In genomic region chr15:39741258-39741657, GRCh38 we compare ENCODE assay signal across 20 cellular contexts.
"Had no signal": no experiment of that assay in that cellular context is flagged by ENCODE, and none has a peak within 500 bp of the region (broad histone marks: within the 10 kb centered on the region; RNA-seq: fewer than 3 reads in every experiment).

No MANE protein-coding gene starts in this region.

- H3K36me3 Mint-ChIP-seq: activated naive CD4-positive, alpha-beta T cell treated with anti-CD3 and anti-CD28 coated beads, Interleukin-2, amount 10 ng/mL, durations not matched to agents 7 days and 5 days had no signal

- H3K27ac Mint-ChIP-seq: activated CD8-positive, alpha-beta T cell treated with anti-CD3 and anti-CD28 coated beads, Interleukin-2, amount 10 ng/mL, durations not matched to agents 7 days and 5 days; activated naive CD4-positive, alpha-beta T cell treated with anti-CD3 and anti-CD28 coated beads, Interleukin-2, amount 10 ng/mL, durations not matched to agents 7 days and 5 days; activated T-helper 2 cell treated with anti-CD3 and anti-CD28 coated beads, Interferon-gamma antibody, Interleukin-2, Interleukin-4, amounts not matched to agents 10 μg/mL and 5 μg/mL and 100 μg/mL, durations not matched to agents 14 hours and 24 hours and 36 hours; stimulated activated naive CD8-positive, alpha-beta T cell treated with anti-CD3 and anti-CD28 coated beads, Interleukin-15, Interleukin-2, amounts not matched to agents 100 ng/mL and 50 ng/mL, for 24 hours had no signal

- H3K9me3 Mint-ChIP-seq: activated naive CD4-positive, alpha-beta T cell treated with anti-CD3 and anti-CD28 coated beads, Interleukin-2, amount 10 ng/mL, durations not matched to agents 7 days and 5 days; activated T-helper 2 cell treated with anti-CD3 and anti-CD28 coated beads, Interferon-gamma antibody, Interleukin-2, Interleukin-4, amounts not matched to agents 10 μg/mL and 5 μg/mL and 100 μg/mL, durations not matched to agents 14 hours and 24 hours and 36 hours; stimulated activated naive CD8-positive, alpha-beta T cell treated with anti-CD3 and anti-CD28 coated beads, Interleukin-15, Interleukin-2, amounts not matched to agents 100 ng/mL and 50 ng/mL, for 24 hours had no signal

- H3K4me1 Mint-ChIP-seq: activated naive CD4-positive, alpha-beta T cell treated with anti-CD3 and anti-CD28 coated beads, Interleukin-2, amount 10 ng/mL, durations not matched to agents 7 days and 5 days had no signal

- H3K4me3 ChIP-seq: colonic mucosa, heart left ventricle, left ventricle myocardium inferior, sigmoid colon, thoracic aorta had no signal

- H3K4me3 Mint-ChIP-seq: activated CD8-positive, alpha-beta T cell treated with anti-CD3 and anti-CD28 coated beads, Interleukin-2, amount 10 ng/mL, durations not matched to agents 7 days and 5 days; activated naive CD4-positive, alpha-beta T cell treated with anti-CD3 and anti-CD28 coated beads, Interleukin-2, amount 10 ng/mL, durations not matched to agents 7 days and 5 days; stimulated activated naive CD8-positive, alpha-beta T cell treated with anti-CD3 and anti-CD28 coated beads, Interleukin-15, Interleukin-2, amounts not matched to agents 100 ng/mL and 50 ng/mL, for 24 hours had no signal

- DNase-seq: activated CD4-positive, alpha-beta T cell treated with anti-CD3 and anti-CD28 coated beads for 4 hours; activated CD8-positive, alpha-beta memory T cell treated with anti-CD3 and anti-CD28 coated beads, Interleukin-2, amount 50 U/mL, for 48 hours; activated CD8-positive, alpha-beta T cell treated with anti-CD3 and anti-CD28 coated beads, Interleukin-2, amount 10 ng/mL, durations not matched to agents 7 days and 5 days; activated naive CD4-positive, alpha-beta T cell treated with anti-CD3 and anti-CD28 coated beads, Interleukin-2, amount 10 ng/mL, durations not matched to agents 7 days and 5 days; colonic mucosa; effector CD4-positive, alpha-beta T cell; foreskin keratinocyte; heart left ventricle; islet precursor cell; left ventricle myocardium inferior; mesendoderm; sigmoid colon; SK-N-SH; stimulated activated CD4-positive, alpha-beta T cell treated with anti-CD3 and anti-CD28 coated beads, Interleukin-4, amount 100 ng/mL, for 1 hour; stimulated activated CD8-positive, alpha-beta memory T cell treated with anti-CD3 and anti-CD28 coated beads, Interleukin-4, amount 100 ng/mL, for 48 hours; T-helper 1 cell; WERI-Rb-1 had no signal
